ENCODE assay signal across 1 cellular context in genomic region chr10:114754445-114755320, GRCh38.
TF ChIP-seq lines count a peak whose summit lies in the region.

No MANE protein-coding gene starts in this region.

TF ChIP-seq in HEK293, 187 proteins besides CTCF, POLR2A, EP300 and RAD21 (continued from another document and continues in another):
- TF ChIP-seq INSM2 (tag by site-specific recombination; IDR thresholded peaks at IDR 0.05): peak; percentile 74
- 0 out of 2 replicates have a peak, but pooled peaks have one; percentile 13 for TF ChIP-seq REST (tag by site-specific recombination; IDR thresholded peaks at IDR 0.05)
- no peak for TF ChIP-seq ZNF792 (tag by site-specific recombination; IDR thresholded peaks at IDR 0.05)
- no peak for TF ChIP-seq EGR2 (tag by site-specific recombination; IDR thresholded peaks at IDR 0.05; ENCODE audit: low read depth)
- TF ChIP-seq ZNF138 (tag by site-specific recombination; IDR thresholded peaks at IDR 0.05; ENCODE audit: borderline replicate concordance): no peak
- TF ChIP-seq ZNF600 (tag by site-specific recombination; IDR thresholded peaks at IDR 0.05): peak; percentile 95
- TF ChIP-seq GLIS1 (tag by site-specific recombination; IDR thresholded peaks at IDR 0.05): no peak
- no peak for TF ChIP-seq ZNF514 (tag by site-specific recombination; IDR thresholded peaks at IDR 0.05)
- TF ChIP-seq ZFP69B (tag by site-specific recombination; IDR thresholded peaks at IDR 0.05): no peak
- peak; percentile 89 for TF ChIP-seq ZBTB17 (tag by site-specific recombination; IDR thresholded peaks at IDR 0.05)
- TF ChIP-seq ZNF16 (tag by site-specific recombination; IDR thresholded peaks at IDR 0.05; ENCODE audit: low read depth): no peak
- no peak for TF ChIP-seq ZNF645 (tag by site-specific recombination; IDR thresholded peaks at IDR 0.05)
- peak; percentile 41; the same call in 1 of the 2 replicates for TF ChIP-seq ZBTB20 (tag by site-specific recombination; IDR thresholded peaks at IDR 0.05)
- TF ChIP-seq TSHZ1 (tag by site-specific recombination; IDR thresholded peaks at IDR 0.05; ENCODE audit: borderline replicate concordance): 0 out of 2 replicates have a peak, but pooled peaks have one; percentile 10
- no peak for TF ChIP-seq ZNF148 (tag by site-specific recombination; IDR thresholded peaks at IDR 0.05; ENCODE audit: borderline replicate concordance)
- TF ChIP-seq BCL11A (tag by site-specific recombination; IDR thresholded peaks at IDR 0.05; ENCODE audit: low read depth): peak; percentile 69; the same call in 1 of the 2 replicates
- TF ChIP-seq ZNF777 (tag by site-specific recombination; IDR thresholded peaks at IDR 0.05; ENCODE audit: borderline replicate concordance): no peak
- peak; percentile 24; the same call in 1 of the 2 replicates for TF ChIP-seq SP3 (tag by site-specific recombination; IDR thresholded peaks at IDR 0.05)
- TF ChIP-seq ZNF202 (tag by site-specific recombination; IDR thresholded peaks at IDR 0.05; ENCODE audit: borderline replicate concordance): no peak
- peak; percentile 99 for TF ChIP-seq MZF1 (tag by site-specific recombination; IDR thresholded peaks at IDR 0.05; ENCODE audit: borderline replicate concordance)
- no peak for TF ChIP-seq ZFHX2 (tag by site-specific recombination; conservative IDR thresholded peaks at IDR 0.05)
- TF ChIP-seq PRDM4 (tag by site-specific recombination; IDR thresholded peaks at IDR 0.05): peak; percentile 80
- TF ChIP-seq HOXD13 (CRISPR knock-in tag; IDR thresholded peaks at IDR 0.05; ENCODE audit: borderline replicate concordance): no peak
- TF ChIP-seq SP2 (tag by site-specific recombination; IDR thresholded peaks at IDR 0.05): no peak
- TF ChIP-seq ZNF37A (tag by site-specific recombination; IDR thresholded peaks at IDR 0.05): no peak
- no peak for TF ChIP-seq ZNF473 (tag by site-specific recombination; IDR thresholded peaks at IDR 0.05)
- TF ChIP-seq KLF8 (tag by site-specific recombination; IDR thresholded peaks at IDR 0.05): peak; percentile 72
- peak; percentile 37; the same call in 1 of the 2 replicates for TF ChIP-seq ZNF639 (tag by site-specific recombination; IDR thresholded peaks at IDR 0.05)
- TF ChIP-seq ZNF623 (tag by site-specific recombination; IDR thresholded peaks at IDR 0.05): no peak
- TF ChIP-seq ZNF24 (tag by site-specific recombination; IDR thresholded peaks at IDR 0.05): no peak
- no peak for TF ChIP-seq REPIN1 (tag by site-specific recombination; IDR thresholded peaks at IDR 0.05; ENCODE audit: low read depth)
- TF ChIP-seq ZNF560 (tag by site-specific recombination; IDR thresholded peaks at IDR 0.05; ENCODE audit: borderline replicate concordance): no peak
- no peak for TF ChIP-seq ZNF266 (tag by site-specific recombination; IDR thresholded peaks at IDR 0.05; ENCODE audit: low read depth)
- no peak for TF ChIP-seq ZNF174 (tag by site-specific recombination; IDR thresholded peaks at IDR 0.05)
- TF ChIP-seq ZNF146 (tag by site-specific recombination; IDR thresholded peaks at IDR 0.05): no peak
- TF ChIP-seq PRDM2 (tag by site-specific recombination; IDR thresholded peaks at IDR 0.05; ENCODE audit: borderline replicate concordance): no peak
